12 cellular contexts compared by ENCODE assay signal in genomic region chr5:102815560-102816324, GRCh38.
DNase-seq lines count a peak whose midpoint lies in the region; ATAC-seq and TF ChIP-seq lines count a peak whose summit lies in the region.
"Had no signal": no experiment of that assay in that cellular context is flagged by ENCODE, and none has a peak within 500 bp of the region (broad histone marks: within the 10 kb centered on the region; RNA-seq: fewer than 3 reads in every experiment).

No MANE protein-coding gene starts in this region.

- H3K27me3 ChIP-seq in GM23248 (replicated peaks; ENCODE audit: insufficient read depth) (no peaks in the 10 kb centered on the region), endocrine pancreas (ENCODE audit: control insufficient read depth, insufficient read depth, low read length) (no peaks in the 10 kb centered on the region)

- H3K27ac ChIP-seq in GM23248: no peak overlapping the region

- TF ChIP-seq POLR2A in erythroblast (IDR thresholded peaks at IDR 0.05; ENCODE audit: low read length): no peak

- no peak for ATAC-seq in GM21529 (IDR thresholded peaks at IDR 0.05; ENCODE audit: unreplicated experiment)
- no peak for ATAC-seq in HG03025 (IDR thresholded peaks at IDR 0.05; ENCODE audit: low FRiP score, unreplicated experiment)
- ATAC-seq: left lobe of liver; stimulated activated naive CD8-positive, alpha-beta T cell treated with anti-CD3 and anti-CD28 coated beads, Interleukin-15, amount 100 ng/mL, for 72 hours had no signal

- H3K36me3 ChIP-seq in GM23248 (ENCODE audit: low read depth) (no peaks in the 10 kb centered on the region), endocrine pancreas (ENCODE audit: control insufficient read depth, insufficient read depth, low read length) (no peaks in the 10 kb centered on the region)

- peaks cover 13% of the 10 kb centered on the region; the same call in 1 of the 2 replicates for H4K20me1 ChIP-seq in GM23248 (ENCODE audit: insufficient read depth)

- H3K79me2 ChIP-seq in GM23248 (ENCODE audit: insufficient read depth): peaks cover 66% of the 10 kb centered on the region

- no peak overlapping the region for H3K4me3 ChIP-seq in AG10803 (ENCODE audit: low read length)
- no peak overlapping the region for H3K4me3 ChIP-seq in GM23248
- peak overlapping the region; percentile 52 for H3K4me3 ChIP-seq in endocrine pancreas (ENCODE audit: control insufficient read depth, insufficient read depth, low read length)

- H3K9ac ChIP-seq in GM23248 (no peak overlapping the region), endocrine pancreas (ENCODE audit: control insufficient read depth, insufficient read depth, low read length) (no peak overlapping the region)

- H3K9me3 ChIP-seq in GM23248 (ENCODE audit: low read depth): no peaks in the 10 kb centered on the region
- H3K9me3 ChIP-seq in endocrine pancreas (ENCODE audit: control insufficient read depth, low read length): no peaks in the 10 kb centered on the region

- H3K4me2 ChIP-seq in GM23248 (ENCODE audit: unreplicated experiment): peak overlapping the region; percentile 19

- 15 to 25% methylated on average over 3 of the region's 3 CpGs for WGBS in GM23248 (ENCODE audit: low coverage in 1 of 2, low lambda C conversion rate in 2 of 2, missing lambda C conversion rate in 2 of 2), 2 experiments

- no peak overlapping the region for H2AFZ ChIP-seq in GM23248

- in situ Hi-C loops in GM23248 (cut with MboI): no loop called here

- H3K4me1 ChIP-seq in GM23248 (ENCODE audit: insufficient read depth): peaks cover 22% of the 10 kb centered on the region
- peaks cover 50% of the 10 kb centered on the region for H3K4me1 ChIP-seq in endocrine pancreas (ENCODE audit: control insufficient read depth, insufficient read depth, low read length)

- DNase-seq in AG10803 (ENCODE audit: low read depth) (peak; percentile 40), GM23248 (peak; percentile 29), OCI-M1 (lab: John Stamatoyannopoulos, UW) (peak; percentile 60), erythroblast (lab: John Stamatoyannopoulos, UW) (no peak), islet precursor cell (no peak)
- DNase-seq: activated naive CD4-positive, alpha-beta T cell treated with anti-CD3 and anti-CD28 coated beads, Interleukin-2, amount 50 U/mL, for 16 hours; nephron progenitor cell; stimulated activated naive CD8-positive, alpha-beta T cell treated with anti-CD3 and anti-CD28 coated beads, Interleukin-15, amount 100 ng/mL, for 72 hours had no signal

- H3K9me2 ChIP-seq in GM23248 (ENCODE audit: insufficient read depth): no peaks in the 10 kb centered on the region

- TF ChIP-seq CTCF in AG10803 (conservative IDR thresholded peaks at IDR 0.05; ENCODE audit: low read length): no peak

- peaks cover 6% of the 10 kb centered on the region; the same call in 1 of the 2 replicates for H3F3A ChIP-seq in GM23248 (ENCODE audit: insufficient read depth)

Comparison
In these comparisons a context has a peak if more than half of its experiments do, and no peak if none do; other contexts are left out.
1. DNase-seq: peak in AG10803 (single experiment), GM23248 (single experiment) and OCI-M1 (single experiment); none in erythroblast (0 of 2) and islet precursor cell (single experiment).